Comparison of ENCODE assay signal across 2 cellular contexts in the genomic region with DNA sequence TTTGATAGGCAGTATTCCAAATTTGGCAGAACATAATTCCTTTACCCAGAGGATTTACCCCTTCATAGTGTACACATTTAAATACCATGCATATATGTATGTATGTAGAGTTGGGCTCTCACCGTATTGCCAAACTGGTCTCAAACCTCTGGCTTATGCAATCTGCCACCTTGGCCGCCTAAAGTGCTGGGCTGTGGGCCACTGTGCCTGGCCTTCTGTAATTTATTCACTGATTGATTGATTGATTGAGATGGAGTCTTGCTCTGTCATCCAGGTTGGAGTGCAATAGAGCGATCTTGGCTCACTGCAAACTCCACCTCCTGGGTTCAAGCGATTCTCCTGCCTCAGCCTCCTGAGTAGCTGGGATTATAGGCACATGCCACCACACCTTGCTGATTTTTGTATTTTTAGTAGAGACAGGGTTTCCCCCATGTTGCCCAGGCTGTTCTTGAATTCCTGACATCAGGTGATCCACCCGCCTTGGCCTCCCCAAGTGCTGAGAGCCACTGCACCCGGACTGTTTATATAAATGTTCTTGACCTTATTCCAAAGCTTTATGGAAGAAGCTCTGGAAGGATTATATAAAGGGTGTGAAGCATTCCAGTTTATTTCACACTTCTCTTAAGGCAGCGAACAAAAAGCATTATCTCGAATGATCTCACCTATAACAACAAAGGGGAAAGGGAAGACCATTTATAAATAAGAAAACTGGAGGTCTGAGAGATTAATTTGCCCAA.
TF ChIP-seq lines count a peak whose summit lies in the region.

No MANE protein-coding gene starts in this region.

TF ChIP-seq in liver, 16 proteins besides CTCF, POLR2A, EP300 and RAD21:
- TF ChIP-seq, protein P1, sequence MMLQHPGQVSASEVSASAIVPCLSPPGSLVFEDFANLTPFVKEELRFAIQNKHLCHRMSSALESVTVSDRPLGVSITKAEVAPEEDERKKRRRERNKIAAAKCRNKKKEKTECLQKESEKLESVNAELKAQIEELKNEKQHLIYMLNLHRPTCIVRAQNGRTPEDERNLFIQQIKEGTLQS (IDR thresholded peaks at IDR 0.05) = peak; percentile 45
- TF ChIP-seq RXRA (IDR thresholded peaks at IDR 0.05) = peak; percentile 40 to 53
- no peak for TF ChIP-seq TAF1 (conservative IDR thresholded peaks at IDR 0.05)
- TF ChIP-seq FOXA1 (IDR thresholded peaks at IDR 0.05) = no peak
- peak; percentile 54 for TF ChIP-seq YY1 (IDR thresholded peaks at IDR 0.05)
- TF ChIP-seq GABPA (IDR thresholded peaks at IDR 0.05 in 1 of 2, conservative IDR thresholded peaks at IDR 0.05 in 1 of 2) = no peak
- TF ChIP-seq, protein P2, sequence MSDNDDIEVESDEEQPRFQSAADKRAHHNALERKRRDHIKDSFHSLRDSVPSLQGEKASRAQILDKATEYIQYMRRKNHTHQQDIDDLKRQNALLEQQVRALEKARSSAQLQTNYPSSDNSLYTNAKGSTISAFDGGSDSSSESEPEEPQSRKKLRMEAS (IDR thresholded peaks at IDR 0.05) = peak; percentile 36
- peak; percentile 61 to 73 for TF ChIP-seq HNF4A (conservative IDR thresholded peaks at IDR 0.05)
- TF ChIP-seq JUND (IDR thresholded peaks at IDR 0.05) = no peak
- no peak for TF ChIP-seq NR2F2 (IDR thresholded peaks at IDR 0.05)

TF ChIP-seq in HepG2, 621 proteins besides CTCF, POLR2A, EP300 and RAD21 (continued from another document):
- TF ChIP-seq ZNF205 (CRISPR knock-in tag; IDR thresholded peaks at IDR 0.05) (no peak), ZKSCAN1 (IDR thresholded peaks at IDR 0.05; ENCODE audit: low read length) (no peak), ONECUT2 (CRISPR knock-in tag; IDR thresholded peaks at IDR 0.05) (no peak), SNAI1 (CRISPR knock-in tag; IDR thresholded peaks at IDR 0.05; ENCODE audit: borderline replicate concordance) (no peak), ZNF788 (CRISPR knock-in tag; IDR thresholded peaks at IDR 0.05; ENCODE audit: borderline replicate concordance) (no peak), YEATS2 (CRISPR knock-in tag; IDR thresholded peaks at IDR 0.05; ENCODE audit: borderline replicate concordance) (no peak), SIX1 (CRISPR knock-in tag; IDR thresholded peaks at IDR 0.05; ENCODE audit: borderline replicate concordance) (no peak), SIX4 (CRISPR knock-in tag; IDR thresholded peaks at IDR 0.05) (no peak), SNRNP70 (IDR thresholded peaks at IDR 0.05; ENCODE audit: low read depth, low read length) (no peak), ZSCAN9 (CRISPR knock-in tag; IDR thresholded peaks at IDR 0.05; ENCODE audit: borderline replicate concordance) (no peak), CC2D1A (CRISPR knock-in tag; IDR thresholded peaks at IDR 0.05) (no peak)
